23 cellular contexts compared by ENCODE assay signal in the genomic region with DNA sequence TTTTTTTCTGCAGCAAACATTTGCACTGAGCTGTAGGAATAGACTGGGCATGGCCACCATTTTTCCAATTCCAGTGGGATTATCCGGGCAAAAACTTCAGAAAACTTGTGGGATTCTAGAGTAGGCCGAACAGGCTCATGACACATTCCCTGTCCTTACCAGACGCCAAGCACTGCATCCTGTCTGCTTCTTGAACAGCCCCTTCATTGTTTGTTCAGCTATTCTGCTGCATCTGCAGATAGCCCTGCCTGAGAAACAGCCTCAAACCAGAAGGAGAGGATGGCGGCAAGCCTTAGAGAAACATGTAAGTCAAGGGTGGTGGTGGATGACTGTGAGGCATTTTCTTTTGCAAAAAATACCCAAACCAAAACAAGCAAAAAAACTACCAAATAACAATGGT.
"Had no signal": no experiment of that assay in that cellular context is flagged by ENCODE, and none has a peak within 500 bp of the region (broad histone marks: within the 10 kb centered on the region; RNA-seq: fewer than 3 reads in every experiment).

No MANE protein-coding gene starts in this region.

- DNase-seq: activated B cell treated with CpG ODN at 0.5 μM for 24 hours; activated CD4-positive, alpha-beta T cell treated with anti-CD3 and anti-CD28 coated beads, Interleukin-2, amount 50 U/mL, for 1 hour; activated CD8-positive, alpha-beta T cell treated with anti-CD3 and anti-CD28 coated beads for 36 hours; activated naive CD8-positive, alpha-beta T cell treated with anti-CD3 and anti-CD28 coated beads, Interleukin-2, amount 50 U/mL, for 24 hours; activated T-cell treated with anti-CD3 and anti-CD28 coated beads, Interleukin-2, amount 50 U/mL, for 48 hours; colonic mucosa; effector CD8-positive, alpha-beta T cell; gastrocnemius medialis; hippocampal formation; kidney; left colon; pancreas; psoas muscle; stimulated activated CD4-positive, alpha-beta T cell treated with anti-CD3 and anti-CD28 coated beads, Interleukin-2, amount 100 ng/mL, for 48 hours; stimulated activated naive CD8-positive, alpha-beta T cell treated with anti-CD3 and anti-CD28 coated beads, Interleukin-15, Interleukin-2, amounts not matched to agents 100 U/mL and 50 U/mL, for 24 hours; T-cell; testis had no signal

- H3K36me3 ChIP-seq: colonic mucosa, gastrocnemius medialis, pancreas, right atrium auricular region, vagina had no signal

- H3K27me3 Mint-ChIP-seq: activated B cell treated with CpG ODN at 0.5 μM for 24 hours had no signal

- H3K27me3 ChIP-seq: colonic mucosa, gastrocnemius medialis, pancreas, right atrium auricular region, testis, vagina had no signal

- H3K4me3 ChIP-seq: colonic mucosa, gastrocnemius medialis, pancreas, psoas muscle, right atrium auricular region, testis, vagina had no signal

- H3K4me1 Mint-ChIP-seq: activated B cell treated with CpG ODN at 0.5 μM for 24 hours; activated naive CD4-positive, alpha-beta T cell treated with anti-CD3 and anti-CD28 coated beads, Interleukin-2, amount 50 U/mL, for 24 hours; activated naive CD8-positive, alpha-beta T cell treated with anti-CD3 and anti-CD28 coated beads, Interleukin-2, amount 50 U/mL, for 24 hours; memory B cell; T-cell had no signal

- H3K4me3 Mint-ChIP-seq: activated B cell treated with CpG ODN at 0.5 μM for 24 hours; activated CD8-positive, alpha-beta T cell treated with anti-CD3 and anti-CD28 coated beads for 36 hours; activated naive CD4-positive, alpha-beta T cell treated with anti-CD3 and anti-CD28 coated beads, Interleukin-2, amount 50 U/mL, for 24 hours; activated naive CD8-positive, alpha-beta T cell treated with anti-CD3 and anti-CD28 coated beads, Interleukin-2, amount 50 U/mL, for 24 hours; memory B cell; T-cell; type B pancreatic cell had no signal

- H3K9me3 ChIP-seq: colonic mucosa, gastrocnemius medialis, pancreas, psoas muscle, right atrium auricular region, testis, vagina had no signal

- H3K27ac ChIP-seq: colonic mucosa, gastrocnemius medialis, pancreas, psoas muscle, right atrium auricular region, testis, vagina had no signal

- H3K4me1 ChIP-seq: colonic mucosa, gastrocnemius medialis, pancreas, psoas muscle, right atrium auricular region, testis had no signal

- H3K36me3 Mint-ChIP-seq: activated naive CD4-positive, alpha-beta T cell treated with anti-CD3 and anti-CD28 coated beads, Interleukin-2, amount 50 U/mL, for 24 hours; memory B cell; T-cell; type B pancreatic cell had no signal

- H3K27ac Mint-ChIP-seq: activated B cell treated with CpG ODN at 0.5 μM for 24 hours; activated CD8-positive, alpha-beta T cell treated with anti-CD3 and anti-CD28 coated beads for 36 hours; activated naive CD4-positive, alpha-beta T cell treated with anti-CD3 and anti-CD28 coated beads, Interleukin-2, amount 50 U/mL, for 24 hours; activated naive CD8-positive, alpha-beta T cell treated with anti-CD3 and anti-CD28 coated beads, Interleukin-2, amount 50 U/mL, for 24 hours; activated T-helper 2 cell treated with anti-CD3 and anti-CD28 coated beads, Interferon-gamma antibody, Interleukin-2, Interleukin-4, amounts not matched to agents 10 μg/mL and 5 μg/mL and 100 μg/mL, durations not matched to agents 14 hours and 24 hours and 36 hours; memory B cell; T-cell; type B pancreatic cell had no signal

- H3K9me3 Mint-ChIP-seq: activated B cell treated with CpG ODN at 0.5 μM for 24 hours; activated CD8-positive, alpha-beta T cell treated with anti-CD3 and anti-CD28 coated beads for 36 hours; activated T-helper 2 cell treated with anti-CD3 and anti-CD28 coated beads, Interferon-gamma antibody, Interleukin-2, Interleukin-4, amounts not matched to agents 10 μg/mL and 5 μg/mL and 100 μg/mL, durations not matched to agents 14 hours and 24 hours and 36 hours; type B pancreatic cell had no signal
